2 cellular contexts compared by ENCODE assay signal in genomic region chr17:48840441-48840840, GRCh38.
TF ChIP-seq lines count a peak whose summit lies in the region.

No MANE protein-coding gene starts in this region.

TF ChIP-seq in SK-N-SH, 30 proteins besides CTCF, POLR2A, EP300 and RAD21:
- TF ChIP-seq YY1 (IDR thresholded peaks at IDR 0.05; ENCODE audit: low read depth) (no peak), RCOR1 (IDR thresholded peaks at IDR 0.05; ENCODE audit: low read length) (no peak), POLR2AphosphoS5 (IDR thresholded peaks at IDR 0.05; ENCODE audit: low read depth, low read length) (no peak), NFIC (IDR thresholded peaks at IDR 0.05; ENCODE audit: borderline replicate concordance) (no peak), RXRA (IDR thresholded peaks at IDR 0.05; ENCODE audit: borderline replicate concordance, low read depth) (no peak), GATA2 (CRISPR knock-in tag; IDR thresholded peaks at IDR 0.05) (no peak), GABPA (IDR thresholded peaks at IDR 0.05; ENCODE audit: low read depth) (no peak), SIN3A (IDR thresholded peaks at IDR 0.05; ENCODE audit: borderline replicate concordance, low read depth, low read length) (no peak), MXI1 (IDR thresholded peaks at IDR 0.05; ENCODE audit: low read depth, low read length) (no peak), JUND (IDR thresholded peaks at IDR 0.05) (no peak), ELF1 (IDR thresholded peaks at IDR 0.05) (no peak)

TF ChIP-seq in SK-N-SH treated with all-trans-retinoic acid at 6 μM for 48 hours, 23 proteins besides CTCF, POLR2A, EP300 and RAD21:
- TF ChIP-seq ZC3H10 (CRISPR knock-in tag; IDR thresholded peaks at IDR 0.05) (no peak), RARB (CRISPR knock-in tag; IDR thresholded peaks at IDR 0.05) (no peak), ZFP3 (CRISPR knock-in tag; IDR thresholded peaks at IDR 0.05) (no peak)
- TF ChIP-seq, protein P1, sequence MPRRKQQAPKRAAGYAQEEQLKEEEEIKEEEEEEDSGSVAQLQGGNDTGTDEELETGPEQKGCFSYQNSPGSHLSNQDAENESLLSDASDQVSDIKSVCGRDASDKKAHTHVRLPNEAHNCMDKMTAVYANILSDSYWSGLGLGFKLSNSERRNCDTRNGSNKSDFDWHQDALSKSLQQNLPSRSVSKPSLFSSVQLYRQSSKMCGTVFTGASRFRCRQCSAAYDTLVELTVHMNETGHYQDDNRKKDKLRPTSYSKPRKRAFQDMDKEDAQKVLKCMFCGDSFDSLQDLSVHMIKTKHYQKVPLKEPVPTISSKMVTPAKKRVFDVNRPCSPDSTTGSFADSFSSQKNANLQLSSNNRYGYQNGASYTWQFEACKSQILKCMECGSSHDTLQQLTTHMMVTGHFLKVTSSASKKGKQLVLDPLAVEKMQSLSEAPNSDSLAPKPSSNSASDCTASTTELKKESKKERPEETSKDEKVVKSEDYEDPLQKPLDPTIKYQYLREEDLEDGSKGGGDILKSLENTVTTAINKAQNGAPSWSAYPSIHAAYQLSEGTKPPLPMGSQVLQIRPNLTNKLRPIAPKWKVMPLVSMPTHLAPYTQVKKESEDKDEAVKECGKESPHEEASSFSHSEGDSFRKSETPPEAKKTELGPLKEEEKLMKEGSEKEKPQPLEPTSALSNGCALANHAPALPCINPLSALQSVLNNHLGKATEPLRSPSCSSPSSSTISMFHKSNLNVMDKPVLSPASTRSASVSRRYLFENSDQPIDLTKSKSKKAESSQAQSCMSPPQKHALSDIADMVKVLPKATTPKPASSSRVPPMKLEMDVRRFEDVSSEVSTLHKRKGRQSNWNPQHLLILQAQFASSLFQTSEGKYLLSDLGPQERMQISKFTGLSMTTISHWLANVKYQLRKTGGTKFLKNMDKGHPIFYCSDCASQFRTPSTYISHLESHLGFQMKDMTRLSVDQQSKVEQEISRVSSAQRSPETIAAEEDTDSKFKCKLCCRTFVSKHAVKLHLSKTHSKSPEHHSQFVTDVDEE (CRISPR knock-in tag; IDR thresholded peaks at IDR 0.05): no peak
TF ChIP-seq in SK-N-SH treated with all-trans-retinoic acid at 6 μM for 48 hours: peak in this region for 0.
